2 cellular contexts compared by ENCODE assay signal in the genomic region with DNA sequence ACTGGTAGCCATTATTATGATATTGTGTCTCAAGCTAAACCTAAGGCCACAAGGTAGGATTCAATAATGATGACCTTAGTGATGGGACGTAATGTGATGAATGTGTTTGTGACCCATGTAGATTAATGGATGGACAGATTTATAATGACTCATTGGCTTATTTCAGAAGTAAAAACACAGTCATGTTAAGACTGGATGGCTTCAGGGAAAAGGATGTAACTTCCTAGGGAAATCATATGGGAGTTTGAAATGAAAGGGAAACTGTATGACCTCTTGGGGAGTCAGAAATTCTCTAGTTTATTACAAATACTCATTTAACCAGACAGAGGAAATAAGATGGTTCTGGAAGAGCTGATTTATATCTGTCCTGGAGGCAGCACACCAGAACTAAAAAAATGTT.
TF ChIP-seq lines count a peak whose summit lies in the region.

No MANE protein-coding gene starts in this region.

TF ChIP-seq in WTC11, 78 proteins besides CTCF, POLR2A, EP300 and RAD21 (continued from another document):
- TF ChIP-seq ZSCAN18 (CRISPR knock-in tag; IDR thresholded peaks at IDR 0.05) (no peak), PRRX2 (CRISPR knock-in tag; IDR thresholded peaks at IDR 0.05) (no peak), JUN (CRISPR knock-in tag; IDR thresholded peaks at IDR 0.05) (no peak), EMX1 (CRISPR knock-in tag; IDR thresholded peaks at IDR 0.05) (no peak), NR2C2 (CRISPR knock-in tag; IDR thresholded peaks at IDR 0.05) (no peak), CBFB (CRISPR knock-in tag; IDR thresholded peaks at IDR 0.05; ENCODE audit: low read depth) (no peak), ESRRA (CRISPR knock-in tag; IDR thresholded peaks at IDR 0.05; ENCODE audit: borderline replicate concordance) (no peak), CREB1 (CRISPR knock-in tag; IDR thresholded peaks at IDR 0.05) (no peak), NFATC4 (CRISPR knock-in tag; IDR thresholded peaks at IDR 0.05) (no peak), ZNF423 (CRISPR knock-in tag; IDR thresholded peaks at IDR 0.05) (no peak), SP1 (CRISPR knock-in tag; conservative IDR thresholded peaks at IDR 0.05) (no peak)
- TF ChIP-seq, protein P1, sequence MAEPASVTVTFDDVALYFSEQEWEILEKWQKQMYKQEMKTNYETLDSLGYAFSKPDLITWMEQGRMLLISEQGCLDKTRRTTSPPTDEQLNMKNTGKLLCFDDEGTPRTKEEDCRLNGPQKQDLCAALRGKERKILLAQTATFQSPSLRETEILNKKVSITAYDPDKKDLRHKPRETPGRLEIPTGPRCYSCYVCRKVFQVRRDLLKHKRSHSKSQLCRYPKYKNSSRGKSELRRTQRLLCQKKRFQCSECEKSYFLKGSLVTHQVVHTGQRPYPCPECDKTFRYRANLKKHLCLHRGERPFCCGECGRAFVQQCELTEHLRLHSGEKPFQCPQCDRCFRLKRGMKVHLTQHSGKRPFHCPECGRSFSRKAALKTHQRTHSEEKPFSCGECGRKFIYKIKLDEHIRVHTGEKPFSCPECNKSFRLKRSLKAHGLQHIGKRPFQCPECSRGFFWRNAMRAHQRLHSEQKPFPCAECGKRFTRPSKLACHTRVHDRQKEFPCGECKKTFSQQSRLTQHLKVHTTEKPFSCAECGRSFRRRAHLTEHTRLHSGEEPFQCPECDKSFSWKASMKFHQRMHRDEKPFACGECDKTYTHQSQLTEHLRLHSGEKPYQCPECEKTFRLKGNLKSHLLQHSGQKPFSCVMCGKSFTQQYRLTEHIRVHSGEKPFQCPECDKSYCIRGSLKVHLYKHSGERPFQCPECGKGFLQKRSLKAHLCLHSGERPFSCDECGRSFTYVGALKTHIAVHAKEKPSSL (CRISPR knock-in tag; conservative IDR thresholded peaks at IDR 0.05) = no peak
- TF ChIP-seq, protein P2, sequence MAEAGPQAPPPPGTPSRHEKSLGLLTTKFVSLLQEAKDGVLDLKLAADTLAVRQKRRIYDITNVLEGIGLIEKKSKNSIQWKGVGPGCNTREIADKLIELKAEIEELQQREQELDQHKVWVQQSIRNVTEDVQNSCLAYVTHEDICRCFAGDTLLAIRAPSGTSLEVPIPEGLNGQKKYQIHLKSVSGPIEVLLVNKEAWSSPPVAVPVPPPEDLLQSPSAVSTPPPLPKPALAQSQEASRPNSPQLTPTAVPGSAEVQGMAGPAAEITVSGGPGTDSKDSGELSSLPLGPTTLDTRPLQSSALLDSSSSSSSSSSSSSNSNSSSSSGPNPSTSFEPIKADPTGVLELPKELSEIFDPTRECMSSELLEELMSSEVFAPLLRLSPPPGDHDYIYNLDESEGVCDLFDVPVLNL (CRISPR knock-in tag; IDR thresholded peaks at IDR 0.05; ENCODE audit: borderline replicate concordance, low read depth) = no peak
- TF ChIP-seq, protein P3, sequence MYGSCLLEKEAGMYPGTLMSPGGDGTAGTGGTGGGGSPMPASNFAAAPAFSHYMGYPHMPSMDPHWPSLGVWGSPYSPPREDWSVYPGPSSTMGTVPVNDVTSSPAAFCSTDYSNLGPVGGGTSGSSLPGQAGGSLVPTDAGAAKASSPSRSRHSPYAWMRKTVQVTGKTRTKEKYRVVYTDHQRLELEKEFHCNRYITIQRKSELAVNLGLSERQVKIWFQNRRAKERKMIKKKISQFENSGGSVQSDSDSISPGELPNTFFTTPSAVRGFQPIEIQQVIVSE (CRISPR knock-in tag; IDR thresholded peaks at IDR 0.05; ENCODE audit: borderline replicate concordance) = no peak
- TF ChIP-seq, protein P4, sequence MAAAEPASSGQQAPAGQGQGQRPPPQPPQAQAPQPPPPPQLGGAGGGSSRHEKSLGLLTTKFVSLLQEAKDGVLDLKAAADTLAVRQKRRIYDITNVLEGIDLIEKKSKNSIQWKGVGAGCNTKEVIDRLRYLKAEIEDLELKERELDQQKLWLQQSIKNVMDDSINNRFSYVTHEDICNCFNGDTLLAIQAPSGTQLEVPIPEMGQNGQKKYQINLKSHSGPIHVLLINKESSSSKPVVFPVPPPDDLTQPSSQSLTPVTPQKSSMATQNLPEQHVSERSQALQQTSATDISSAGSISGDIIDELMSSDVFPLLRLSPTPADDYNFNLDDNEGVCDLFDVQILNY (CRISPR knock-in tag; IDR thresholded peaks at IDR 0.05) = no peak

TF ChIP-seq in endothelial cell of umbilical vein, 7 proteins besides CTCF, POLR2A, EP300 and RAD21 (continued from another document):
- TF ChIP-seq POLR2AphosphoS5 (IDR thresholded peaks at IDR 0.05; ENCODE audit: insufficient read depth, low read depth, low read length) (no peak), JUN (IDR thresholded peaks at IDR 0.05; ENCODE audit: borderline replicate concordance, insufficient read depth, insufficient read length, low read depth) (no peak), GATA2 (IDR thresholded peaks at IDR 0.05; ENCODE audit: insufficient read depth, insufficient read length, low read depth, low read length) (no peak), EZH2 (IDR thresholded peaks at IDR 0.05; ENCODE audit: borderline replicate concordance, low read depth, low read length, severe bottlenecking) (no peak), FOS (IDR thresholded peaks at IDR 0.05; ENCODE audit: borderline replicate concordance, insufficient read depth, low read length) (no peak), MYC (IDR thresholded peaks at IDR 0.05; ENCODE audit: low read depth, low read length) (no peak)
